17 cellular contexts compared by ENCODE assay signal in genomic region chr4:174826660-174827059, GRCh38.
DNase-seq lines count a peak whose midpoint lies in the region; ATAC-seq, FAIRE-seq and TF ChIP-seq lines count a peak whose summit lies in the region.
"Had no signal": no experiment of that assay in that cellular context is flagged by ENCODE, and none has a peak within 500 bp of the region (broad histone marks: within the 10 kb centered on the region; RNA-seq: fewer than 3 reads in every experiment).

No MANE protein-coding gene starts in this region.

- H3K9me3 ChIP-seq in DOHH2 (ENCODE audit: control insufficient read depth, insufficient read depth, low read length) = no peaks in the 10 kb centered on the region
- H3K9me3 ChIP-seq in MM.1S (replicated peaks; ENCODE audit: insufficient read depth, low read length) = no peaks in the 10 kb centered on the region
- peaks cover 6% of the 10 kb centered on the region; the same call in 1 of the 2 replicates for H3K9me3 ChIP-seq in SU-DHL-6 (ENCODE audit: insufficient read depth, low read length)
- H3K9me3 ChIP-seq: SJSA1 had no signal

- H3K4me3 ChIP-seq in DOHH2 (ENCODE audit: low read length) = no peak overlapping the region
- no peak overlapping the region for H3K4me3 ChIP-seq in MM.1S (ENCODE audit: low read length)
- H3K4me3 ChIP-seq in SU-DHL-6 (ENCODE audit: insufficient read depth, low read length, poor library complexity, severe bottlenecking) = peak overlapping the region; percentile 66
- H3K4me3 ChIP-seq: SJSA1 had no signal

- H4K20me1 ChIP-seq in DOHH2 (ENCODE audit: control insufficient read depth, insufficient read depth, low read depth, low read length) = no peaks in the 10 kb centered on the region
- no peaks in the 10 kb centered on the region for H4K20me1 ChIP-seq in MM.1S (ENCODE audit: insufficient read depth, low read length)
- H4K20me1 ChIP-seq in SU-DHL-6 (ENCODE audit: low read depth, low read length) = no peaks in the 10 kb centered on the region

- FAIRE-seq in islet of Langerhans (lab: Jason Lieb, UNC) = peak; percentile 84
- FAIRE-seq: GM12892, H1 had no signal

- H3K4me2 ChIP-seq in DOHH2 (ENCODE audit: low read length) = no peak overlapping the region
- no peak overlapping the region for H3K4me2 ChIP-seq in MM.1S (ENCODE audit: low read depth, low read length)
- peak overlapping the region; percentile 70 for H3K4me2 ChIP-seq in SU-DHL-6 (ENCODE audit: low read depth, low read length, poor library complexity, severe bottlenecking)

- no peaks in the 10 kb centered on the region for H3K36me3 ChIP-seq in DOHH2 (ENCODE audit: control insufficient read depth, low read length)
- no peaks in the 10 kb centered on the region for H3K36me3 ChIP-seq in MM.1S (replicated peaks; ENCODE audit: insufficient read depth, low read length)
- H3K36me3 ChIP-seq in SU-DHL-6 (ENCODE audit: low read length) = peaks cover 16% of the 10 kb centered on the region; the same call in 1 of the 2 replicates
- H3K36me3 ChIP-seq: SJSA1 had no signal

- H3K9ac ChIP-seq in MM.1S (ENCODE audit: low read length) (no peak overlapping the region), SU-DHL-6 (ENCODE audit: low read length) (peak overlapping the region; percentile 52; the same call in 1 of the 2 replicates)

- DNase-seq in MM.1S (no peak), globus pallidus (ENCODE audit: low spot score) (no peak)
- DNase-seq: CD4-positive, alpha-beta memory T cell; DMS79 treated with DMSO at 0.1 percent for 48 hours; GDM1; KBM-7; NCI-H187 treated with DMSO at 0.1 percent for 48 hours; NCI-H524; T-cell had no signal

- H3K79me2 ChIP-seq in DOHH2 (ENCODE audit: control insufficient read depth, low read length) (no peaks in the 10 kb centered on the region), MM.1S (ENCODE audit: low read length) (no peaks in the 10 kb centered on the region), SU-DHL-6 (ENCODE audit: insufficient read depth, low read length) (peaks cover 21% of the 10 kb centered on the region; the same call in 1 of the 2 replicates)

- H3K27me3 ChIP-seq in DOHH2 (ENCODE audit: control insufficient read depth, low read length) (no peaks in the 10 kb centered on the region), MM.1S (replicated peaks; ENCODE audit: insufficient read depth, low read length) (no peaks in the 10 kb centered on the region), SU-DHL-6 (ENCODE audit: low read length) (no peaks in the 10 kb centered on the region)
- H3K27me3 ChIP-seq: SJSA1 had no signal

- TF ChIP-seq CTCF in DOHH2 (IDR thresholded peaks at IDR 0.05; ENCODE audit: low read depth, low read length, poor library complexity, severe bottlenecking) = peak; percentile 38
- TF ChIP-seq CTCF in MM.1S (IDR thresholded peaks at IDR 0.05; ENCODE audit: low read length) = peak; percentile 16; the same call in 1 of the 2 replicates
- TF ChIP-seq CTCF in SU-DHL-6 (IDR thresholded peaks at IDR 0.05; ENCODE audit: insufficient read depth, low read length, poor library complexity, severe bottlenecking) = peak; percentile 38

- no peak overlapping the region for H2AFZ ChIP-seq in MM.1S (ENCODE audit: low read length)
- H2AFZ ChIP-seq in SU-DHL-6 (ENCODE audit: low read depth, low read length, severe bottlenecking) = no peak overlapping the region

- no peak overlapping the region for H3K27ac ChIP-seq in DOHH2 (ENCODE audit: low read depth, low read length)
- H3K27ac ChIP-seq in MM.1S (ENCODE audit: low read length) = no peak overlapping the region
- H3K27ac ChIP-seq in SU-DHL-6 (ENCODE audit: low read depth, low read length) = peak overlapping the region; percentile 35; the same call in 1 of the 2 replicates
- H3K27ac ChIP-seq: SJSA1 had no signal

- H3F3A ChIP-seq in DOHH2 (ENCODE audit: control insufficient read depth, insufficient read depth) = no peaks in the 10 kb centered on the region
- no peaks in the 10 kb centered on the region; the same call in 1 of the 2 replicates for H3F3A ChIP-seq in MM.1S (ENCODE audit: insufficient read depth, low read length)
- peaks cover 10% of the 10 kb centered on the region; the same call in 1 of the 2 replicates for H3F3A ChIP-seq in SU-DHL-6 (ENCODE audit: insufficient read depth)

- ATAC-seq in HG03175 (IDR thresholded peaks at IDR 0.05; ENCODE audit: unreplicated experiment) = no peak
- no peak for ATAC-seq in GM21723 (IDR thresholded peaks at IDR 0.05; ENCODE audit: unreplicated experiment)
- ATAC-seq: T-cell had no signal

- no peaks in the 10 kb centered on the region for H3K9me2 ChIP-seq in DOHH2 (replicated peaks; ENCODE audit: control insufficient read depth, low read length)
- H3K9me2 ChIP-seq in MM.1S (replicated peaks; ENCODE audit: insufficient read depth, low read length) = no peaks in the 10 kb centered on the region
- no peaks in the 10 kb centered on the region for H3K9me2 ChIP-seq in SU-DHL-6 (replicated peaks; ENCODE audit: insufficient read depth, low read length)

- H3K4me1 ChIP-seq in DOHH2 (ENCODE audit: control insufficient read depth, low read length) = no peaks in the 10 kb centered on the region
- H3K4me1 ChIP-seq in MM.1S (ENCODE audit: low read length) = peaks cover 7% of the 10 kb centered on the region
- H3K4me1 ChIP-seq: SJSA1 had no signal
